Comparison of ENCODE assay signal across 23 cellular contexts in genomic region chrX:150411656-150412055, GRCh38.
"Had no signal": no experiment of that assay in that cellular context is flagged by ENCODE, and none has a peak within 500 bp of the region (broad histone marks: within the 10 kb centered on the region; RNA-seq: fewer than 3 reads in every experiment).

No MANE protein-coding gene starts in this region.

- H3K4me3 ChIP-seq: neural progenitor cell, ovary, psoas muscle, right lobe of liver, sigmoid colon, stomach, testis, tibial artery, transverse colon, upper lobe of right lung, uterus had no signal

- ATAC-seq: natural killer cell; psoas muscle; right cardiac atrium; right lobe of liver; stimulated activated effector memory CD8-positive, alpha-beta T cell treated with anti-CD3 and anti-CD28 coated beads, Interleukin-12 subunit alpha, Interleukin-12 subunit beta, amount 100 ng/mL, for 72 hours; stimulated activated naive B cell treated with anti-CD40 and anti-IgM and Interleukin-4, amounts not matched to agents 10 μg/mL and 1 μg/mL and 100 μg/mL, for 72 hours; upper lobe of right lung had no signal

- H3K27me3 ChIP-seq: neural progenitor cell, ovary, right lobe of liver, sigmoid colon, stomach, testis, tibial artery, transverse colon, upper lobe of right lung, uterus had no signal

- DNase-seq: natural killer cell; occipital lobe; ovary; psoas muscle; right cardiac atrium; right lobe of liver; sigmoid colon; small intestine; stimulated activated CD4-positive, alpha-beta T cell treated with anti-CD3 and anti-CD28 coated beads, Interleukin-15, amount 100 ng/mL, for 24 hours; stimulated activated CD4-positive, alpha-beta T cell treated with anti-CD3 and anti-CD28 coated beads, Interleukin-2, amount 100 ng/mL, for 24 hours; stimulated activated CD4-positive, alpha-beta T cell treated with anti-CD3 and anti-CD28 coated beads, Interleukin-2, amount 100 ng/mL, for 48 hours; stimulated activated CD4-positive, alpha-beta T cell treated with anti-CD3 and anti-CD28 coated beads, Interleukin-4, amount 100 ng/mL, for 24 hours; stimulated activated naive B cell treated with anti-CD40 and anti-IgM and Interleukin-4, amounts not matched to agents 10 μg/mL and 1 μg/mL and 100 μg/mL, for 72 hours; stimulated activated naive CD4-positive, alpha-beta T cell treated with Interleukin-2 at 50 U/mL for 16 hours; stomach; testis; tibial artery; transverse colon; upper lobe of right lung; uterus had no signal

- H3K4me2 ChIP-seq: neural progenitor cell had no signal

- H3K4me1 ChIP-seq: neural progenitor cell, parathyroid adenoma, right lobe of liver, sigmoid colon, stomach, testis, tibial artery, transverse colon, upper lobe of right lung, uterus had no signal

- H3K36me3 ChIP-seq: neural progenitor cell, ovary, right lobe of liver, sigmoid colon, stomach, tibial artery, transverse colon, upper lobe of right lung, uterus had no signal

- H3K27ac ChIP-seq: neural progenitor cell, ovary, parathyroid adenoma, psoas muscle, right lobe of liver, sigmoid colon, stomach, testis, tibial artery, transverse colon, upper lobe of right lung, uterus had no signal

- H3K9me3 ChIP-seq: ovary, psoas muscle, right lobe of liver, sigmoid colon, stomach, testis, tibial artery, transverse colon, upper lobe of right lung, uterus had no signal

- H3K9ac ChIP-seq: neural progenitor cell, parathyroid adenoma had no signal
